In the genomic region with DNA sequence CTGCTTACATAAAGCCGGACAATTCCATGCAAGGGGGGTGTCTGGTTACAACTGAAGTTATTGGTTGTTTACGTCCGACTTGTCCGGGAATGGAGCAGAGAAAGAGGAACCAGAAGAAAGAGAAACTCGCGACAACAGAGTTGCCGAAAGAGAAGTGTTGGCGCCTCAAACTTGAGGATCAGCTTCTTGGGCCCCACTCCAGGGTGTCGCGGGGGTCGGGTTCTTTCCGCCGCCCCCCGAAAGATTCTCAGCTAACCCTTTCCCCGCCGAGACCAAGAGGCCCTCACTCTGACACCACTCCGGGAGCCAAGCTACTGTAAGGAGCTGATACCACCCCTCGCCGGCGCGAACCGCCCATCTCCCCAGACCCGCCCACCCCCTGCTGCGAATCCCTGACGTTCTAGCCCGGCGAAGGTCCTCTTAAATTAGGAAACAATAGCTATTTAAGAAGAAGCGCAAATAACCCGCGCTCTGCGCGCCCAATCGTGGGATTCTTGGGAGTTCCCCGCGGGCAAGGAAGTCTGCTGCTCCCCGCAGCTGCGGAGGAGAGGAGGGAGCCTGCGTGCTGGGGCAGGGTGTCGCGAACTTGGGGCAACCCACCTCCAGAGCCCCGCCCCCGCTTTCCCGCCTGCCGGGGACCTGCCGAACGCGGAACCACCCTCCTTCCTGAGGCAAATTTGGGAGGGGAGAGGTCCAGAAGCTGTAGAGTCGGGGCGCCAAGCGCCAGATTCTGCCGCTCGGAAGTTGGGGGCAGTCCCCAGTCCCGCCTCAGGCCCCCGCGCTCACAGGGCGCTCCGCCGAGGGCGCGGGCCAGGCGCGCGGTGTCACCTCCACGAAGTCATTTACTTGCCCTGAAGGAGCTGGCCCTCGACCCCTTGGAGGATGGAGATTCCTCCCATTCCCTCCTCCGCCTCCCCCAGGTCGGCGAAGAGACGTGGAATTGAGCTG, we compare ENCODE assay signal across 8 cellular contexts. TPM values are rescaled to one million over a fixed set of nuclear protein-coding genes. Genes with fewer than 3 reads are reported as not detected.
DNase-seq lines count a peak whose midpoint lies in the region; ATAC-seq lines count a peak whose summit lies in the region.

No MANE protein-coding gene starts in this region.

- H3K27ac Mint-ChIP-seq in activated naive CD8-positive, alpha-beta T cell treated with anti-CD3 and anti-CD28 coated beads for 36 hours: no peak overlapping the region
- no peak overlapping the region for H3K27ac Mint-ChIP-seq in stimulated activated effector memory CD8-positive, alpha-beta T cell treated with anti-CD3 and anti-CD28 coated beads, Interleukin-12 subunit alpha, Interleukin-12 subunit beta, amount 100 ng/mL, for 72 hours

- peak; percentile 61 for ATAC-seq in stimulated activated effector memory CD8-positive, alpha-beta T cell treated with anti-CD3 and anti-CD28 coated beads, Interleukin-12 subunit alpha, Interleukin-12 subunit beta, amount 100 ng/mL, for 72 hours

- DNase-seq in DMS79 treated with DMSO at 0.1 percent for 48 hours (lab: John Stamatoyannopoulos, UW) (peak; percentile 36), Kasumi-1 (lab: John Stamatoyannopoulos, UW) (peak; percentile 71 to 82), middle frontal gyrus (ENCODE audit: extremely low spot score, low spot score) (no peak), GM19240 (ENCODE audit: insufficient read length, low spot score) (no peak)
- peak; percentile 29 for DNase-seq in activated naive CD8-positive, alpha-beta T cell treated with anti-CD3 and anti-CD28 coated beads for 36 hours
- DNase-seq in stimulated activated effector memory CD8-positive, alpha-beta T cell treated with anti-CD3 and anti-CD28 coated beads, Interleukin-12 subunit alpha, Interleukin-12 subunit beta, amount 100 ng/mL, for 72 hours (ENCODE audit: low spot score in 2 of 2): peak in 1 of 2 donors; percentile 61
- no peak for DNase-seq in stimulated activated CD4-positive, alpha-beta T cell treated with anti-CD3 and anti-CD28 coated beads, Interleukin-4, amount 100 ng/mL, for 24 hours

- H3K27me3 Mint-ChIP-seq in activated naive CD8-positive, alpha-beta T cell treated with anti-CD3 and anti-CD28 coated beads for 36 hours: peaks cover 92% of the 10 kb centered on the region

- peak overlapping the region; percentile 57 for H3K4me3 ChIP-seq in iPS-18c (ENCODE audit: insufficient read depth, low read depth, low read length)

- peak overlapping the region; percentile 62 for H3K4me3 Mint-ChIP-seq in activated naive CD8-positive, alpha-beta T cell treated with anti-CD3 and anti-CD28 coated beads for 36 hours
- peak overlapping the region; percentile 66 for H3K4me3 Mint-ChIP-seq in stimulated activated effector memory CD8-positive, alpha-beta T cell treated with anti-CD3 and anti-CD28 coated beads, Interleukin-12 subunit alpha, Interleukin-12 subunit beta, amount 100 ng/mL, for 72 hours

- H3K4me1 Mint-ChIP-seq in activated naive CD8-positive, alpha-beta T cell treated with anti-CD3 and anti-CD28 coated beads for 36 hours: peaks cover 18% of the 10 kb centered on the region
- peaks cover 29% of the 10 kb centered on the region for H3K4me1 Mint-ChIP-seq in stimulated activated effector memory CD8-positive, alpha-beta T cell treated with anti-CD3 and anti-CD28 coated beads, Interleukin-12 subunit alpha, Interleukin-12 subunit beta, amount 100 ng/mL, for 72 hours

- no peaks in the 10 kb centered on the region for H3K36me3 Mint-ChIP-seq in activated naive CD8-positive, alpha-beta T cell treated with anti-CD3 and anti-CD28 coated beads for 36 hours
- H3K36me3 Mint-ChIP-seq in stimulated activated effector memory CD8-positive, alpha-beta T cell treated with anti-CD3 and anti-CD28 coated beads, Interleukin-12 subunit alpha, Interleukin-12 subunit beta, amount 100 ng/mL, for 72 hours: peaks cover 4% of the 10 kb centered on the region

- no peaks in the 10 kb centered on the region for H3K9me3 ChIP-seq in iPS-18c (ENCODE audit: control insufficient read depth, insufficient read depth, low read length)

- peaks cover 2% of the 10 kb centered on the region for H3K9me3 Mint-ChIP-seq in activated naive CD8-positive, alpha-beta T cell treated with anti-CD3 and anti-CD28 coated beads for 36 hours
- no peaks in the 10 kb centered on the region for H3K9me3 Mint-ChIP-seq in stimulated activated effector memory CD8-positive, alpha-beta T cell treated with anti-CD3 and anti-CD28 coated beads, Interleukin-12 subunit alpha, Interleukin-12 subunit beta, amount 100 ng/mL, for 72 hours

RNA-seq across cellular contexts. Expression of gene SP9, which starts 8.5 kb away (rescaled TPM):
- not detected for total RNA-seq in activated naive CD8-positive, alpha-beta T cell treated with anti-CD3 and anti-CD28 coated beads for 36 hours

Comparison
In these comparisons a context has a peak if more than half of its experiments do, and no peak if none do; other contexts are left out.
1. DNase-seq: peak in DMS79 treated with DMSO at 0.1 percent for 48 hours (single experiment), Kasumi-1 (2 of 2) and activated naive CD8-positive, alpha-beta T cell treated with anti-CD3 and anti-CD28 coated beads for 36 hours (single experiment); none in middle frontal gyrus (single experiment), stimulated activated CD4-positive, alpha-beta T cell treated with anti-CD3 and anti-CD28 coated beads, Interleukin-4, amount 100 ng/mL, for 24 hours (single experiment) and GM19240 (single experiment).